6 cellular contexts compared by ENCODE assay signal in the genomic region with DNA sequence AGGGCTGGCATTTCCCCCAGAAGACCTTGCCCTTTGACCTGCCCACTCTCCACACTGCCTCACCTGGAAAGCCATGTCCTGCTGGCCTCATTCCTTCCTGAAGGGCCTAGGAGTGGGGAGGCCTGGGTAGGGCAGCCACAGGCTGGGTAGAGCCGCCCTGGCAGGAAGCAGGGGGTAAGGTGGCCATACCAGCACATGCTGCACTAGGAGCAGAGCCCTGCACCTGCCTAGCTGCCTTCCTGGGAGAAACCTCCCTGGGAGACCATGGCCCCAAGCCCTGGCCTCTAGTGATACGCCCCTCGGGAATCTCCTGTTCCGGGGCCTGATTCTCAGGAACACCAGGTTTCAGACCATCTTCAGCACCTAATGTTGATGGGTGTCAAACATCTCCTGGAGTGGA.
"Had no signal": no experiment of that assay in that cellular context is flagged by ENCODE, and none has a peak within 500 bp of the region (broad histone marks: within the 10 kb centered on the region; RNA-seq: fewer than 3 reads in every experiment).

No MANE protein-coding gene starts in this region.

- H3K4me3 ChIP-seq: K562 had no signal

- FAIRE-seq: HepG2, HTR-8/SVneo, K562 had no signal

- H3K27ac ChIP-seq: HL-60 had no signal

- DNase-seq: IMR-90, KBM-7 had no signal
